1 cellular context compared by ENCODE assay signal in the genomic region with DNA sequence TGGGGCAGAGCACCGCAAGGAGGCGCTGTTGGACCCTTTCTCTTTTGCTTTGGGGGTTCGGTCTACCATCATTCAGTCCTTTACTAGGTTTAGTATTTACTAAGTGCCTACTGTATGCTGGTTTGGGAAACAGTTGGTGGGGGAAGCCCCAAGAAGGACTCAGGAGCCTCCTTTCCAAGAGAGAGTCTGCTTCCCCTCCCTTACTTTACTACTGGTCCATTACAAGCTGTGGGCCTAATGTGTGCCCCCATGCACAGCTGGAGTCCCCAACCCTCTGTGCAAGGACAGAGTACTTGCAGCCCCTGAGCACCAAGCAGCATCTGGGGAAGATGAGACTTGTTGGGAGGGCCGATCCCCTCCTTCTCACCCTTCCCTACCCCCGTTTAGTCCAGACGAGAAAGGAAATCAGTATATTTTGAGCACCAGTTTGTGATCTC.
TF ChIP-seq lines count a peak whose summit lies in the region.

No MANE protein-coding gene starts in this region.

TF ChIP-seq in endothelial cell of umbilical vein, 7 proteins besides CTCF, POLR2A, EP300 and RAD21:
- TF ChIP-seq JUN (IDR thresholded peaks at IDR 0.05; ENCODE audit: borderline replicate concordance, insufficient read depth, insufficient read length, low read depth) (no peak), FOS (IDR thresholded peaks at IDR 0.05; ENCODE audit: borderline replicate concordance, insufficient read depth, low read length) (no peak), GATA2 (IDR thresholded peaks at IDR 0.05; ENCODE audit: insufficient read depth, insufficient read length, low read depth, low read length) (no peak), POLR2AphosphoS5 (IDR thresholded peaks at IDR 0.05; ENCODE audit: insufficient read depth, low read depth, low read length) (no peak)
- TF ChIP-seq, protein P1, sequence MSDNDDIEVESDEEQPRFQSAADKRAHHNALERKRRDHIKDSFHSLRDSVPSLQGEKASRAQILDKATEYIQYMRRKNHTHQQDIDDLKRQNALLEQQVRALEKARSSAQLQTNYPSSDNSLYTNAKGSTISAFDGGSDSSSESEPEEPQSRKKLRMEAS (IDR thresholded peaks at IDR 0.05; ENCODE audit: insufficient read depth, insufficient read length) = no peak
